26 cellular contexts compared by ENCODE assay signal in genomic region chr18:54692463-54692862, GRCh38.
"Had no signal": no experiment of that assay in that cellular context is flagged by ENCODE, and none has a peak within 500 bp of the region (broad histone marks: within the 10 kb centered on the region; RNA-seq: fewer than 3 reads in every experiment).

No MANE protein-coding gene starts in this region.

- H2AFZ ChIP-seq: neural progenitor cell, parathyroid adenoma had no signal

- H3K4me2 ChIP-seq: neural progenitor cell had no signal

- H3K79me2 ChIP-seq: parathyroid adenoma had no signal

- H3K27me3 ChIP-seq: neural progenitor cell, ovary, right lobe of liver, sigmoid colon, stomach, thyroid gland, tibial nerve, upper lobe of left lung, vagina had no signal

- H3K9ac ChIP-seq: neural progenitor cell, parathyroid adenoma had no signal

- H3K4me1 ChIP-seq: neural progenitor cell, parathyroid adenoma, psoas muscle, right lobe of liver, sigmoid colon, thyroid gland, tibial nerve, upper lobe of left lung, vagina had no signal

- DNase-seq: nephron progenitor cell; occipital lobe; ovary; posterior cingulate gyrus; psoas muscle; right cardiac atrium; right lobe of liver; sigmoid colon; small intestine; stimulated activated CD4-positive, alpha-beta T cell treated with anti-CD3 and anti-CD28 coated beads, Interleukin-15, amount 100 ng/mL, for 24 hours; stimulated activated CD4-positive, alpha-beta T cell treated with anti-CD3 and anti-CD28 coated beads, Interleukin-2, amount 100 ng/mL, for 24 hours; stimulated activated CD4-positive, alpha-beta T cell treated with anti-CD3 and anti-CD28 coated beads, Interleukin-2, amount 100 ng/mL, for 48 hours; stimulated activated CD4-positive, alpha-beta T cell treated with anti-CD3 and anti-CD28 coated beads, Interleukin-4, amount 100 ng/mL, for 24 hours; stimulated activated naive B cell treated with anti-CD40 and anti-IgM and Interleukin-4, amounts not matched to agents 10 μg/mL and 1 μg/mL and 100 μg/mL, for 72 hours; stimulated activated naive CD4-positive, alpha-beta T cell treated with Interleukin-2 at 50 U/mL for 16 hours; stomach; thyroid gland; trophoblast cell; upper lobe of left lung had no signal

- H3K36me3 ChIP-seq: neural progenitor cell, ovary, right lobe of liver, sigmoid colon, stomach, thoracic aorta, thyroid gland, tibial nerve, upper lobe of left lung, vagina had no signal

- H3K9me3 ChIP-seq: ovary, psoas muscle, right lobe of liver, sigmoid colon, stomach, thoracic aorta, thyroid gland, tibial nerve, upper lobe of left lung, vagina had no signal

- H3K27ac ChIP-seq: neural progenitor cell, ovary, parathyroid adenoma, psoas muscle, right lobe of liver, sigmoid colon, stomach, thoracic aorta, thyroid gland, tibial nerve, upper lobe of left lung, vagina had no signal

- H3K4me3 ChIP-seq: neural progenitor cell, ovary, psoas muscle, right lobe of liver, sigmoid colon, stomach, thoracic aorta, thyroid gland, tibial nerve, upper lobe of left lung, vagina had no signal

- ATAC-seq: natural killer cell treated with Interleukin-12 subunit alpha and Interleukin-12 subunit beta and Interleukin-15 and Interleukin-18, amount 100 ng/mL, for 72 hours; psoas muscle; right cardiac atrium; right lobe of liver; stimulated activated effector memory CD8-positive, alpha-beta T cell treated with anti-CD3 and anti-CD28 coated beads, Interleukin-12 subunit alpha, Interleukin-12 subunit beta, amount 100 ng/mL, for 72 hours; stimulated activated naive B cell treated with anti-CD40 and anti-IgM and Interleukin-4, amounts not matched to agents 10 μg/mL and 1 μg/mL and 100 μg/mL, for 72 hours had no signal
